Comparison of ENCODE assay signal across 11 cellular contexts in the genomic region with DNA sequence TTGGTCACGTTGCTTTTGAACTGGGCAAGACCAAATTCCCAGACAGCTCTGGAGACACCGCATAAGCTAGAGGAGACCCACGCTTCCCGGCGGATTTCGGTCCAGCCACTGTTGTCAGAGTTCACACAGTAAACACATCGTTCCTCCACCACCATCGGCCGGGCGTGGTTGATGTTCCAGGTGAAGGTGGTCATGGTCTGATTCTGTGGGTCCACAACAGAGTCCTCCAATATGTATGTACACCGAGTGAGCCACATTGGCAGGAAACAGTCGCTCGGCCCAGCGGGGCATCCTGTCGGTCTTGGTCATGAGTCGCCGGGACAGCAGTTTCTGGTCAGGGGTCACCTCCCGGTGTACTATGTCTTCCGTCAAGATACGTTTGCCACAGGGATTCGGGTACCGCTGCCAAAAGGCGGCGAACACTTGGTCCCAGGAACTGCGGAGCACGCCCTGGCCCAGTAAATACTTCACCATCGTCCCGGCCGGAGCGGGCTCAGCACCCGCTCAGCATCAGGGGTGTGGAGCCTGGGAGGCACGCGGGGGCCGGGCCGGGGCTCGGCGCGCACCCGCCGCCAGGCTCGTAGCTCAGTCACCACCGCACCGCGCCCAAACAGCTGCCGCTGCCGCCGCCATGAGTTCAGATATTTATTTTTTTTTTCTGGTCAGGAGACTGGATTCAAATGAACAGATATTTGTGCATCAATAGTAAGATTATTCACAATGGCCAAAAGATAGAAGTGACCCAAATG. TPM values are rescaled to one million over a fixed set of nuclear protein-coding genes. Genes with fewer than 3 reads are reported as not detected.
"Had no signal": no experiment of that assay in that cellular context is flagged by ENCODE, and none has a peak within 500 bp of the region (broad histone marks: within the 10 kb centered on the region; RNA-seq: fewer than 3 reads in every experiment).

No MANE protein-coding gene starts in this region.

- H3K36me3 ChIP-seq: HAP-1 had no signal

- H3K4me3 Mint-ChIP-seq: HFFc6 had no signal

- H3K9me3 ChIP-seq: HAP-1 had no signal

- DNase-seq: GM23248, GOT3, H7, HFFc6, IMR-90 had no signal

- H3K9me3 Mint-ChIP-seq: HFFc6 had no signal

- ATAC-seq: HCT116, K562 had no signal

- H3K27ac ChIP-seq: GM23248, HL-60 had no signal

- H3K4me3 ChIP-seq: GM23248, HAP-1, K562 had no signal

- H3K27ac Mint-ChIP-seq: HFFc6 had no signal

RNA-seq across cellular contexts. Expression of a gene that starts 36.7 kb away (rescaled TPM):
- total RNA-seq: GM23248, H4, HFFc6, HT1080, IMR-90, K562 had no signal
- polyA plus RNA-seq: GM23248, IMR-90, K562 had no signal
